Comparison of ENCODE assay signal across 1 cellular context in genomic region chr11:25838918-25839611, GRCh38.
TF ChIP-seq lines count a peak whose summit lies in the region.

No MANE protein-coding gene starts in this region.

TF ChIP-seq in HepG2, 621 proteins besides CTCF, POLR2A, EP300 and RAD21 (continued from another document):
- no peak for TF ChIP-seq RERE (CRISPR knock-in tag; IDR thresholded peaks at IDR 0.05; ENCODE audit: low read depth)
- TF ChIP-seq SAFB2 (CRISPR knock-in tag; IDR thresholded peaks at IDR 0.05; ENCODE audit: borderline replicate concordance, low read depth), result no peak
- TF ChIP-seq RBFOX2 (IDR thresholded peaks at IDR 0.05; ENCODE audit: low read depth, low read length), result no peak
- no peak for TF ChIP-seq NFE2L2 (IDR thresholded peaks at IDR 0.05; ENCODE audit: low read length)
- TF ChIP-seq ERF (CRISPR knock-in tag; IDR thresholded peaks at IDR 0.05), result no peak
- TF ChIP-seq MTA3 (CRISPR knock-in tag; IDR thresholded peaks at IDR 0.05), result no peak
TF ChIP-seq in HepG2: peak in this region for 0.
